In genomic region chr19:36120092-36120983, GRCh38 we compare ENCODE assay signal across 1 cellular context.
TF ChIP-seq lines count a peak whose summit lies in the region.

No MANE protein-coding gene starts in this region.

TF ChIP-seq in HepG2, 621 proteins besides CTCF, POLR2A, EP300 and RAD21 (continued from another document and continues in another):
- no peak for TF ChIP-seq ZXDC (CRISPR knock-in tag; IDR thresholded peaks at IDR 0.05)
- no peak; the same call in 1 of the 2 replicates for TF ChIP-seq ZNF160 (CRISPR knock-in tag; IDR thresholded peaks at IDR 0.05)
- TF ChIP-seq BRCA1 (CRISPR knock-in tag; IDR thresholded peaks at IDR 0.05): no peak
- TF ChIP-seq MAFF (IDR thresholded peaks at IDR 0.05; ENCODE audit: low read depth, low read length): no peak
- TF ChIP-seq CREBL2 (CRISPR knock-in tag; IDR thresholded peaks at IDR 0.05; ENCODE audit: borderline replicate concordance): no peak
- no peak for TF ChIP-seq CSRNP2 (CRISPR knock-in tag; conservative IDR thresholded peaks at IDR 0.05; ENCODE audit: low read depth)
- peak; percentile 72 for TF ChIP-seq GABPB1 (CRISPR knock-in tag; IDR thresholded peaks at IDR 0.05)
- TF ChIP-seq ZBTB46 (CRISPR knock-in tag; IDR thresholded peaks at IDR 0.05; ENCODE audit: borderline replicate concordance): no peak; the same call in 1 of the 2 replicates
- TF ChIP-seq ZNF24 (IDR thresholded peaks at IDR 0.05): peak; percentile 85; the same call in 1 of the 2 replicates
- TF ChIP-seq ZIK1 (CRISPR knock-in tag; IDR thresholded peaks at IDR 0.05; ENCODE audit: borderline replicate concordance, low read depth): no peak
- peak; percentile 58; the same call in 1 of the 2 replicates for TF ChIP-seq PRDM10 (CRISPR knock-in tag; IDR thresholded peaks at IDR 0.05; ENCODE audit: low read depth)
- TF ChIP-seq ZFAT (CRISPR knock-in tag; conservative IDR thresholded peaks at IDR 0.05): no peak
- peak; percentile 99 for TF ChIP-seq KDM6A (CRISPR knock-in tag; IDR thresholded peaks at IDR 0.05; ENCODE audit: low read depth)
- TF ChIP-seq ETV5 (CRISPR knock-in tag; IDR thresholded peaks at IDR 0.05; ENCODE audit: borderline replicate concordance): peak; percentile 85
- TF ChIP-seq FIP1L1 (IDR thresholded peaks at IDR 0.05; ENCODE audit: borderline replicate concordance, insufficient read depth, low read depth, low read length): no peak
- 0 out of 2 replicates have a peak, but pooled peaks have one; percentile 57 for TF ChIP-seq BCL6 (CRISPR knock-in tag; IDR thresholded peaks at IDR 0.05)
- no peak for TF ChIP-seq LCORL (IDR thresholded peaks at IDR 0.05)
- TF ChIP-seq LCORL (CRISPR knock-in tag; IDR thresholded peaks at IDR 0.05): peak; percentile 95
- TF ChIP-seq TGIF2 (CRISPR knock-in tag; IDR thresholded peaks at IDR 0.05): peak; percentile 92
- TF ChIP-seq GMEB1 (CRISPR knock-in tag; IDR thresholded peaks at IDR 0.05; ENCODE audit: borderline replicate concordance): peak; percentile 44; the same call in 1 of the 2 replicates
- TF ChIP-seq RBFOX2 (IDR thresholded peaks at IDR 0.05; ENCODE audit: low read depth, low read length): peak; percentile 20; the same call in 1 of the 2 replicates
- TF ChIP-seq ZNF362 (CRISPR knock-in tag; IDR thresholded peaks at IDR 0.05; ENCODE audit: borderline replicate concordance): no peak; the same call in 1 of the 2 replicates
- peak; percentile 76; the same call in 1 of the 2 replicates for TF ChIP-seq SOX13 (IDR thresholded peaks at IDR 0.05)
- TF ChIP-seq SOX13 (CRISPR knock-in tag; conservative IDR thresholded peaks at IDR 0.05 in 1 of 2, IDR thresholded peaks at IDR 0.05 in 1 of 2): peak in 1 of 2 experiments; percentile 93; a peak in 2 of 4 replicates
- TF ChIP-seq U2AF1 (optimal IDR thresholded peaks at IDR 0.05; ENCODE audit: low read depth, low read length): peak; percentile 75
- no peak for TF ChIP-seq ZNF496 (CRISPR knock-in tag; IDR thresholded peaks at IDR 0.05; ENCODE audit: insufficient replicate concordance)
- TF ChIP-seq PRDM4 (CRISPR knock-in tag; IDR thresholded peaks at IDR 0.05; ENCODE audit: borderline replicate concordance): no peak
- TF ChIP-seq KDM5B (CRISPR knock-in tag; IDR thresholded peaks at IDR 0.05; ENCODE audit: borderline replicate concordance): peak; percentile 29; the same call in 1 of the 2 replicates
- TF ChIP-seq HNF1A (IDR thresholded peaks at IDR 0.05; ENCODE audit: low read depth): peak; percentile 44; the same call in 1 of the 2 replicates
- TF ChIP-seq HNF1A (CRISPR knock-in tag; IDR thresholded peaks at IDR 0.05; ENCODE audit: borderline replicate concordance): peak; percentile 69; the same call in 1 of the 2 replicates
- TF ChIP-seq ZNF276 (CRISPR knock-in tag; IDR thresholded peaks at IDR 0.05; ENCODE audit: low read depth): 0 out of 2 replicates have a peak, but pooled peaks have one; percentile 38
- peak; percentile 70; the same call in 1 of the 2 replicates for TF ChIP-seq ZFP36L1 (CRISPR knock-in tag; IDR thresholded peaks at IDR 0.05)
- peak; percentile 50; the same call in 1 of the 2 replicates for TF ChIP-seq KMT2B (CRISPR knock-in tag; IDR thresholded peaks at IDR 0.05)
- 0 out of 2 replicates have a peak, but pooled peaks have one; percentile 19 for TF ChIP-seq FOXP1 (IDR thresholded peaks at IDR 0.05)
- TF ChIP-seq FOXP1 (CRISPR knock-in tag; IDR thresholded peaks at IDR 0.05): peak; percentile 94
